ENCODE assay signal across 16 cellular contexts in the genomic region with DNA sequence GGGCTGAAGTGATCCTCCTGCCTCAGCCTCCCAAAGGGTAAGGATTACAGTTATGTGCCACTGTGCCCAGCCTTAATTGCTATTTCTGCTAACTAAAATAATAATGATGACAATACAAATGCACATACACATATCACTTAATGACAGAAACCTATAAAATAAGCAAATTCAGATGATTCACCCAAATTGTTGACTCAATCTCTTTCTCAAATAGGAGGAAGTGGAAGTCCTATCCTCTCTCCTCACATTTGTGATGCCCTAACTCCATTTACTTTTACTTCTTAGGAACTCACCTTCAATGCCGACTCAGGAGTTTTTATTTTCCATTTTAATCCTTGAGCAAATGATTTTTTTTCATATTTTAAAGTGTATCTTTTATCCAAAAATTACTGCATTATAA.
"Had no signal": no experiment of that assay in that cellular context is flagged by ENCODE, and none has a peak within 500 bp of the region (broad histone marks: within the 10 kb centered on the region; RNA-seq: fewer than 3 reads in every experiment).

No MANE protein-coding gene starts in this region.

- ATAC-seq: heart left ventricle; naive thymus-derived CD4-positive, alpha-beta T cell; psoas muscle had no signal

- H3K4me3 ChIP-seq: colonic mucosa, heart left ventricle, psoas muscle, sigmoid colon, skin epidermis, uterus had no signal

- H3K36me3 ChIP-seq: colonic mucosa, heart left ventricle, sigmoid colon, uterus had no signal

- DNase-seq: colonic mucosa; dermis blood vessel endothelial cell; endodermal cell; erythroblast; foreskin melanocyte; heart left ventricle; hippocampal formation; kidney glomerular epithelial cell; naive thymus-derived CD4-positive, alpha-beta T cell; nephron progenitor cell; psoas muscle; sigmoid colon; stimulated activated CD4-positive, alpha-beta T cell treated with anti-CD3 and anti-CD28 coated beads, Interleukin-2, amount 100 ng/mL, for 24 hours; stimulated activated naive CD4-positive, alpha-beta T cell treated with Interleukin-2 at 50 U/mL for 16 hours; uterus had no signal

- H3K4me1 ChIP-seq: colonic mucosa, uterus had no signal

- H3K9me3 ChIP-seq: colonic mucosa, heart left ventricle, psoas muscle, sigmoid colon, uterus had no signal

- H3K27me3 ChIP-seq: colonic mucosa, heart left ventricle, sigmoid colon, uterus had no signal

- H3K27ac ChIP-seq: colonic mucosa, heart left ventricle, psoas muscle, sigmoid colon, skin epidermis, uterus had no signal
